Comparison of ENCODE assay signal across 1 cellular context in the genomic region with DNA sequence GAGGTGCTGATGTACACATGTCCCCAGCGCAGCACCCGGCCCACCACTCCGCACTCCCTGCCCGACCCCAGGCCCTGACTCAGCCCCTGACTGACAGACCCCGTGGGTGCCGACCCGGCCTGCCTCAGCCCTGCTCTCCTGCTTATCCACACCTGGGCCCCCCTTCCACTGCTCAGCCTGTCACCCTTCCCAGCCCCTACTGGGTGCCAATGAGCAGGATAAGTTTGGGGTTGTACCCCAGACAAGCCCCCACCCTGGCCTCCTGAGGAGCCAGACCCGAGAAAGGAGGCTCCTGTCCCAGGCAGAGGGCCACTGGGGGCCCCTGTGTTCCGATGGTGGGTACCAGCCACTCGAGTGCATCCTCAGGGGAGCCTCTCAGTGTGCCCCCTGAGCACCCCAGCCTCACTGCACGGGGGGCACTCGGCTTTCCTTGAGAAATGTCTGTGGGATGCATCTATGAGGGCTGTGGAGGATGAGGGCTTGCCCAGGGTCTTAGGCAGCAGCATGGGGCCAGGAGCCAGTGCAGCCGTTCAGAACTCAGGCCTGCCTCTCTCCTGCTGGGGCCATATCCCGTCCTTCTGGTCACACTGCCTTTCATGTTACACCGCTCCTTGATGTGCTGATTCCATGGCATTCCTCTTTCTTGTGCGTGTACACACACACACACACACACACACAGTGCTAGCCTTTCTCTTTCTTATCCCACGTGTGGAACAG.
TF ChIP-seq lines count a peak whose summit lies in the region.

No MANE protein-coding gene starts in this region.

TF ChIP-seq in SK-N-SH treated with all-trans-retinoic acid at 6 μM for 48 hours, 23 proteins besides CTCF, POLR2A, EP300 and RAD21 (continued from another document):
- TF ChIP-seq, protein P1, sequence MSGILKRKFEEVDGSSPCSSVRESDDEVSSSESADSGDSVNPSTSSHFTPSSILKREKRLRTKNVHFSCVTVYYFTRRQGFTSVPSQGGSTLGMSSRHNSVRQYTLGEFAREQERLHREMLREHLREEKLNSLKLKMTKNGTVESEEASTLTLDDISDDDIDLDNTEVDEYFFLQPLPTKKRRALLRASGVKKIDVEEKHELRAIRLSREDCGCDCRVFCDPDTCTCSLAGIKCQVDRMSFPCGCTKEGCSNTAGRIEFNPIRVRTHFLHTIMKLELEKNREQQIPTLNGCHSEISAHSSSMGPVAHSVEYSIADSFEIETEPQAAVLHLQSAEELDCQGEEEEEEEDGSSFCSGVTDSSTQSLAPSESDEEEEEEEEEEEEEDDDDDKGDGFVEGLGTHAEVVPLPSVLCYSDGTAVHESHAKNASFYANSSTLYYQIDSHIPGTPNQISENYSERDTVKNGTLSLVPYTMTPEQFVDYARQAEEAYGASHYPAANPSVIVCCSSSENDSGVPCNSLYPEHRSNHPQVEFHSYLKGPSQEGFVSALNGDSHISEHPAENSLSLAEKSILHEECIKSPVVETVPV (CRISPR knock-in tag; IDR thresholded peaks at IDR 0.05): no peak
- no peak for TF ChIP-seq ZFP3 (CRISPR knock-in tag; IDR thresholded peaks at IDR 0.05)
- no peak for TF ChIP-seq CSDC2 (CRISPR knock-in tag; IDR thresholded peaks at IDR 0.05)
- TF ChIP-seq RARB (CRISPR knock-in tag; IDR thresholded peaks at IDR 0.05): no peak
- no peak for TF ChIP-seq OSR1 (CRISPR knock-in tag; IDR thresholded peaks at IDR 0.05)
- TF ChIP-seq TOX (CRISPR knock-in tag; IDR thresholded peaks at IDR 0.05; ENCODE audit: borderline replicate concordance): no peak
- TF ChIP-seq, protein P2, sequence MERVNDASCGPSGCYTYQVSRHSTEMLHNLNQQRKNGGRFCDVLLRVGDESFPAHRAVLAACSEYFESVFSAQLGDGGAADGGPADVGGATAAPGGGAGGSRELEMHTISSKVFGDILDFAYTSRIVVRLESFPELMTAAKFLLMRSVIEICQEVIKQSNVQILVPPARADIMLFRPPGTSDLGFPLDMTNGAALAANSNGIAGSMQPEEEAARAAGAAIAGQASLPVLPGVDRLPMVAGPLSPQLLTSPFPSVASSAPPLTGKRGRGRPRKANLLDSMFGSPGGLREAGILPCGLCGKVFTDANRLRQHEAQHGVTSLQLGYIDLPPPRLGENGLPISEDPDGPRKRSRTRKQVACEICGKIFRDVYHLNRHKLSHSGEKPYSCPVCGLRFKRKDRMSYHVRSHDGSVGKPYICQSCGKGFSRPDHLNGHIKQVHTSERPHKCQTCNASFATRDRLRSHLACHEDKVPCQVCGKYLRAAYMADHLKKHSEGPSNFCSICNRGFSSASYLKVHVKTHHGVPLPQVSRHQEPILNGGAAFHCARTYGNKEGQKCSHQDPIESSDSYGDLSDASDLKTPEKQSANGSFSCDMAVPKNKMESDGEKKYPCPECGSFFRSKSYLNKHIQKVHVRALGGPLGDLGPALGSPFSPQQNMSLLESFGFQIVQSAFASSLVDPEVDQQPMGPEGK (CRISPR knock-in tag; IDR thresholded peaks at IDR 0.05; ENCODE audit: borderline replicate concordance): no peak
- TF ChIP-seq SNAI2 (CRISPR knock-in tag; IDR thresholded peaks at IDR 0.05): no peak
- no peak for TF ChIP-seq ZNF8 (CRISPR knock-in tag; IDR thresholded peaks at IDR 0.05)
- no peak for TF ChIP-seq ZNF70 (CRISPR knock-in tag; IDR thresholded peaks at IDR 0.05)
